ENCODE assay signal across 8 cellular contexts in genomic region chr18:76983184-76983583, GRCh38.
A peak's percentile ranks its signal among the peaks of the same experiment; 100 is the strongest.
DNase-seq lines count a peak whose midpoint lies in the region; ATAC-seq lines count a peak whose summit lies in the region.

No MANE protein-coding gene starts in this region.

- H3K9me3 ChIP-seq in NT2/D1 (ENCODE audit: insufficient read depth, low read length) = no peaks in the 10 kb centered on the region

- no peak overlapping the region for H3K27ac ChIP-seq in epithelial cell of prostate

- H3K27ac Mint-ChIP-seq in naive B cell = peak overlapping the region; percentile 38 to 99 (median 88)
- H3K27ac Mint-ChIP-seq in stimulated activated effector memory CD8-positive, alpha-beta T cell treated with anti-CD3 and anti-CD28 coated beads, Interleukin-12 subunit alpha, Interleukin-12 subunit beta, amount 100 ng/mL, for 72 hours = peak overlapping the region; percentile 29

- H3K4me1 ChIP-seq in NT2/D1 (ENCODE audit: insufficient read depth, insufficient read length) = peaks cover 5% of the 10 kb centered on the region

- no peak overlapping the region for H3K4me3 ChIP-seq in NT2/D1 (ENCODE audit: insufficient read length, low read depth)

- H3K9me3 Mint-ChIP-seq in naive B cell = peaks cover 0 to 2% (median 0%) of the 10 kb centered on the region in 7 donors
- no peaks in the 10 kb centered on the region for H3K9me3 Mint-ChIP-seq in stimulated activated effector memory CD8-positive, alpha-beta T cell treated with anti-CD3 and anti-CD28 coated beads, Interleukin-12 subunit alpha, Interleukin-12 subunit beta, amount 100 ng/mL, for 72 hours

- peak; percentile 23 for DNase-seq in DMS 273 treated with DMSO at 0.1 percent for 48 hours (lab: John Stamatoyannopoulos, UW)
- DNase-seq in HUDEP-2 (lab: John Stamatoyannopoulos, UW; ENCODE audit: unreplicated experiment in 76 of 76) = peak in 72 of 76 experiments; percentile 4 to 92 (median 72)
- DNase-seq in NT2/D1 (ENCODE audit: low read depth, low spot score) = peak; percentile 65
- peak; percentile 87 for DNase-seq in activated CD8-positive, alpha-beta memory T cell treated with anti-CD3 and anti-CD28 coated beads, Interleukin-2, amount 50 U/mL, for 4 hours
- peak; percentile 81 for DNase-seq in epithelial cell of prostate (ENCODE audit: low read depth, low spot score)
- DNase-seq in naive B cell = peak; percentile 81
- peak; percentile 87 to 93 for DNase-seq in stimulated activated effector memory CD8-positive, alpha-beta T cell treated with anti-CD3 and anti-CD28 coated beads, Interleukin-12 subunit alpha, Interleukin-12 subunit beta, amount 100 ng/mL, for 72 hours (ENCODE audit: low spot score in 2 of 2)

- H3K9ac ChIP-seq in NT2/D1 (ENCODE audit: insufficient read length, low read depth) = no peak overlapping the region

- peak overlapping the region in 6 of 8 donors; percentile 42 to 82 (median 78) for H3K4me3 Mint-ChIP-seq in naive B cell
- no peak overlapping the region for H3K4me3 Mint-ChIP-seq in stimulated activated effector memory CD8-positive, alpha-beta T cell treated with anti-CD3 and anti-CD28 coated beads, Interleukin-12 subunit alpha, Interleukin-12 subunit beta, amount 100 ng/mL, for 72 hours

- peaks cover 0 to 4% (median 0%) of the 10 kb centered on the region in 3 donors for H3K27me3 Mint-ChIP-seq in naive B cell

- H3K27me3 ChIP-seq in NT2/D1 (ENCODE audit: insufficient read depth, insufficient read length) = no peaks in the 10 kb centered on the region

- H3K36me3 ChIP-seq in NT2/D1 (ENCODE audit: insufficient read depth, insufficient read length, low read length) = no peaks in the 10 kb centered on the region

- H3K36me3 Mint-ChIP-seq in naive B cell = peaks cover 5 to 9% of the 10 kb centered on the region in 2 donors
- peaks cover 5% of the 10 kb centered on the region for H3K36me3 Mint-ChIP-seq in stimulated activated effector memory CD8-positive, alpha-beta T cell treated with anti-CD3 and anti-CD28 coated beads, Interleukin-12 subunit alpha, Interleukin-12 subunit beta, amount 100 ng/mL, for 72 hours

- peak; percentile 84 for ATAC-seq in GM21515 (IDR thresholded peaks at IDR 0.05; ENCODE audit: unreplicated experiment)
- ATAC-seq in naive B cell (ENCODE audit: low read depth in 2 of 2) = peak; percentile 29 to 63
- ATAC-seq in stimulated activated effector memory CD8-positive, alpha-beta T cell treated with anti-CD3 and anti-CD28 coated beads, Interleukin-12 subunit alpha, Interleukin-12 subunit beta, amount 100 ng/mL, for 72 hours = peak; percentile 94

- peaks cover 44 to 54% (median 45%) of the 10 kb centered on the region in 3 donors for H3K4me1 Mint-ChIP-seq in naive B cell
- H3K4me1 Mint-ChIP-seq in stimulated activated effector memory CD8-positive, alpha-beta T cell treated with anti-CD3 and anti-CD28 coated beads, Interleukin-12 subunit alpha, Interleukin-12 subunit beta, amount 100 ng/mL, for 72 hours = peaks cover 10% of the 10 kb centered on the region

Comparison
In these comparisons a context has a peak if more than half of its experiments do, and no peak if none do; other contexts are left out.
1. DNase-seq: peak in every context shown above with its lines; median percentile 90 in stimulated activated effector memory CD8-positive, alpha-beta T cell treated with anti-CD3 and anti-CD28 coated beads, Interleukin-12 subunit alpha, Interleukin-12 subunit beta, amount 100 ng/mL, for 72 hours; 87 in activated CD8-positive, alpha-beta memory T cell treated with anti-CD3 and anti-CD28 coated beads, Interleukin-2, amount 50 U/mL, for 4 hours; 81 in epithelial cell of prostate; 81 in naive B cell; 72 in HUDEP-2; 65 in NT2/D1; 23 in DMS 273 treated with DMSO at 0.1 percent for 48 hours.